ENCODE assay signal across 22 cellular contexts in the genomic region with DNA sequence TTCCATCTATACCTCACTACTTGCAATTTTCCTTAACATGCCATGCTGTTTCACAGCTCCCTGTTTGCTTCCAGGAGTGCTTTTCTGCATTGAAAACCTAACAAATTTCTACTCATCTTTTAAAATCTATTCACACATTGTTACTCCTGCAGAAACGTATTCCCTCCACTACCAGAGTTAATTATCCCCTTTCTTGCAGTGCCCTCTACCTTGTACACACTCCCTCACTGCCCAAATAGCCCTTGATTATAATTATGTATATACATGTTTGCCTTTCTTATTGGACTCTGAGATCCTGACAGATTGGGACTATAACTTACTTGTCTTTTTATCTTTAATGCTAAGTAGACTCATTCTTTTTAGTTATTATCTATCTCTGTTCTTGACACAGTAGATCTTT.
"Had no signal": no experiment of that assay in that cellular context is flagged by ENCODE, and none has a peak within 500 bp of the region (broad histone marks: within the 10 kb centered on the region; RNA-seq: fewer than 3 reads in every experiment).

No MANE protein-coding gene starts in this region.

- H3K9me3 ChIP-seq: SK-N-SH had no signal

- H3K4me3 ChIP-seq: K562 had no signal

- DNase-seq: Kasumi-1, MM.1S, NCI-H1092 treated with DMSO at 0.1 percent for 48 hours, NCI-H1436, NCI-H187, NCI-H2029, NCI-H2081 treated with DMSO at 0.1 percent for 48 hours, NCI-H2171, NCI-H226, NCI-H446, NCI-H510A, NCI-H524 treated with DMSO at 0.1 percent for 48 hours, NCI-H82, PC-3, SHP77, SK-N-SH, SW 1271, T-cell had no signal

- H3K27ac ChIP-seq: HL-60, KMS-11 had no signal

- ATAC-seq: K562, Panc1, PC-3, T-cell had no signal
